Comparison of ENCODE assay signal across 16 cellular contexts in genomic region chr7:43495572-43495971, GRCh38.
"Had no signal": no experiment of that assay in that cellular context is flagged by ENCODE, and none has a peak within 500 bp of the region (broad histone marks: within the 10 kb centered on the region; RNA-seq: fewer than 3 reads in every experiment).

No MANE protein-coding gene starts in this region.

- H3K4me3 Mint-ChIP-seq: activated T-helper 17 cell treated with anti-CD3 and anti-CD28 coated beads, Interleukin-2, amount 50 U/mL, for 72 hours; nephron; stimulated activated naive B cell treated with anti-CD40 and anti-IgM and Interleukin-4, amounts not matched to agents 10 μg/mL and 1 μg/mL and 100 μg/mL, for 72 hours had no signal

- H3K9me3 ChIP-seq: tibial artery, vagina had no signal

- H3K4me3 ChIP-seq: tibial artery, vagina had no signal

- H3K4me1 Mint-ChIP-seq: activated T-helper 17 cell treated with anti-CD3 and anti-CD28 coated beads, Interleukin-2, amount 50 U/mL, for 72 hours had no signal

- H3K9me3 Mint-ChIP-seq: activated T-helper 17 cell treated with anti-CD3 and anti-CD28 coated beads, Interleukin-2, amount 50 U/mL, for 72 hours; nephron; stimulated activated naive B cell treated with anti-CD40 and anti-IgM and Interleukin-4, amounts not matched to agents 10 μg/mL and 1 μg/mL and 100 μg/mL, for 72 hours had no signal

- H3K27me3 ChIP-seq: vagina had no signal

- H3K36me3 Mint-ChIP-seq: stimulated activated naive B cell treated with anti-CD40 and anti-IgM and Interleukin-4, amounts not matched to agents 10 μg/mL and 1 μg/mL and 100 μg/mL, for 72 hours had no signal

- H3K36me3 ChIP-seq: tibial artery, vagina had no signal

- H3K27ac Mint-ChIP-seq: activated T-helper 17 cell treated with anti-CD3 and anti-CD28 coated beads, Interleukin-2, amount 50 U/mL, for 72 hours; nephron; stimulated activated naive B cell treated with anti-CD40 and anti-IgM and Interleukin-4, amounts not matched to agents 10 μg/mL and 1 μg/mL and 100 μg/mL, for 72 hours had no signal

- H3K4me1 ChIP-seq: foreskin keratinocyte, vagina had no signal

- DNase-seq: activated naive CD4-positive, alpha-beta T cell treated with Interleukin-2 at 50 U/mL for 16 hours; activated T-cell treated with anti-CD3 and anti-CD28 coated beads for 4 hours; aorta; cerebellar nuclear complex; effector memory CD4-positive, alpha-beta T cell; foreskin keratinocyte; kidney glomerular epithelial cell; nucleus accumbens; posterior cingulate gyrus; retina; stimulated activated naive B cell treated with anti-CD40 and anti-IgM and Interleukin-4, amounts not matched to agents 10 μg/mL and 1 μg/mL and 100 μg/mL, for 72 hours; tibial artery had no signal

- H3K27ac ChIP-seq: foreskin keratinocyte, tibial artery, vagina had no signal

- ATAC-seq: activated CD4-positive, CD25-positive, alpha-beta regulatory T cell treated with anti-CD3 and anti-CD28 coated beads, Interleukin-2, amount 50 U/mL, for 24 hours; activated T-helper 17 cell treated with anti-CD3 and anti-CD28 coated beads, Interleukin-2, amount 50 U/mL, for 72 hours; foreskin keratinocyte had no signal
